Comparison of ENCODE assay signal across 9 cellular contexts in the genomic region with DNA sequence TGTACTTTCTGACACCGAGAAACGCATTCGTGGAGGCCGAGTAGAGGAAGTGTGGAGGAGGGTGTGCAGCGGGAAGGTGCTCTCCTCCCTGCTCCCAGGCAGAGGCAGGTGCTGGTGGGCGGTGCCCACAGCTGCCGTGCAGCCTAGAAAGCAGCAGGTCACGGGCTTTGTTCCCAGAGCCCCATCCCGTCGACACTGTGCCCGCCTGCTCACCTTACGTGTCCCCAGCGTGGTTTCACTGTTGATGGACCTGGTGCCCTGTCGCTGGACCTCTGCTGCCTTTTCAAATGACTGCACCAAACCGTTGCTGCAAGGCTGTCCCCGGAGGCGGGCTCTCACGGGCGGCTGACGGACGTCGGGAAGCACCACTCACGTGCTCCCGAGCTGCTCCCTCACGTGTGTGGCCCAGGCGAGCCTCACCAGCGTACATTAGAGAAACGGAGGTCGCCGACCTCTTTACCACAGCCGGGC. TPM values are rescaled to one million over a fixed set of nuclear protein-coding genes. Genes with fewer than 3 reads are reported as not detected.
DNase-seq lines count a peak whose midpoint lies in the region; ATAC-seq lines count a peak whose summit lies in the region.
"Had no signal": no experiment of that assay in that cellular context is flagged by ENCODE, and none has a peak within 500 bp of the region (broad histone marks: within the 10 kb centered on the region; RNA-seq: fewer than 3 reads in every experiment).

No MANE protein-coding gene starts in this region.

- peaks cover 39% of the 10 kb centered on the region for H3K36me3 Mint-ChIP-seq in activated naive CD8-positive, alpha-beta T cell treated with anti-CD3 and anti-CD28 coated beads, Interleukin-2, amount 50 U/mL, for 24 hours (ENCODE audit: low read depth)
- peaks cover 15% of the 10 kb centered on the region for H3K36me3 Mint-ChIP-seq in activated naive CD8-positive, alpha-beta T cell treated with anti-CD3 and anti-CD28 coated beads for 36 hours
- H3K36me3 Mint-ChIP-seq in activated T-helper 1 cell treated with anti-CD3 and anti-CD28 coated beads, Interleukin-12 subunit alpha, Interleukin-12 subunit beta, Interleukin-2, Interleukin-4 antibody, amounts not matched to agents 30 ng/mL and 10 ng/mL and 1 ng/mL, durations not matched to agents 14 hours and 24 hours and 36 hours (ENCODE audit: low read depth), result peaks cover 32% of the 10 kb centered on the region
- peaks cover 100% of the 10 kb centered on the region for H3K36me3 Mint-ChIP-seq in stimulated activated effector memory CD8-positive, alpha-beta T cell treated with anti-CD3 and anti-CD28 coated beads, Interleukin-12 subunit alpha, Interleukin-12 subunit beta, amount 100 ng/mL, for 72 hours

- no peak for DNase-seq in activated naive CD8-positive, alpha-beta T cell treated with anti-CD3 and anti-CD28 coated beads, Interleukin-2, amount 50 U/mL, for 24 hours
- DNase-seq in activated naive CD8-positive, alpha-beta T cell treated with anti-CD3 and anti-CD28 coated beads for 36 hours, result no peak
- no peak for DNase-seq in activated T-helper 1 cell treated with anti-CD3 and anti-CD28 coated beads, Interleukin-12 subunit alpha, Interleukin-12 subunit beta, Interleukin-2, Interleukin-4 antibody, amounts not matched to agents 30 ng/mL and 10 ng/mL and 1 ng/mL, durations not matched to agents 14 hours and 24 hours and 36 hours (ENCODE audit: low spot score)
- no peak for DNase-seq in stimulated activated effector memory CD8-positive, alpha-beta T cell treated with anti-CD3 and anti-CD28 coated beads, Interleukin-12 subunit alpha, Interleukin-12 subunit beta, amount 100 ng/mL, for 72 hours (ENCODE audit: low spot score in 2 of 2)
- DNase-seq in activated gamma-delta T cell (lab: John Stamatoyannopoulos, UW) (no peak), SHP77 (lab: John Stamatoyannopoulos, UW) (no peak)
- DNase-seq: HCEC 1CT, OCI-M1, spleen had no signal

- no peak overlapping the region for H3K4me3 Mint-ChIP-seq in activated naive CD8-positive, alpha-beta T cell treated with anti-CD3 and anti-CD28 coated beads, Interleukin-2, amount 50 U/mL, for 24 hours
- H3K4me3 Mint-ChIP-seq in activated naive CD8-positive, alpha-beta T cell treated with anti-CD3 and anti-CD28 coated beads for 36 hours, result no peak overlapping the region
- H3K4me3 Mint-ChIP-seq in activated T-helper 1 cell treated with anti-CD3 and anti-CD28 coated beads, Interleukin-12 subunit alpha, Interleukin-12 subunit beta, Interleukin-2, Interleukin-4 antibody, amounts not matched to agents 30 ng/mL and 10 ng/mL and 1 ng/mL, durations not matched to agents 14 hours and 24 hours and 36 hours, result no peak overlapping the region
- H3K4me3 Mint-ChIP-seq in stimulated activated effector memory CD8-positive, alpha-beta T cell treated with anti-CD3 and anti-CD28 coated beads, Interleukin-12 subunit alpha, Interleukin-12 subunit beta, amount 100 ng/mL, for 72 hours, result no peak overlapping the region

- intact Hi-C loops in activated T-helper 1 cell treated with anti-CD3 and anti-CD28 coated beads, Interleukin-12 subunit alpha, Interleukin-12 subunit beta, Interleukin-2, Interleukin-4 antibody, amounts not matched to agents 30 ng/mL and 10 ng/mL and 1 ng/mL, durations not matched to agents 14 hours and 24 hours and 36 hours (cut with micrococcal nuclease), result no loop called here

- ATAC-seq in activated naive CD8-positive, alpha-beta T cell treated with anti-CD3 and anti-CD28 coated beads, Interleukin-2, amount 50 U/mL, for 24 hours, result no peak
- ATAC-seq in stimulated activated effector memory CD8-positive, alpha-beta T cell treated with anti-CD3 and anti-CD28 coated beads, Interleukin-12 subunit alpha, Interleukin-12 subunit beta, amount 100 ng/mL, for 72 hours, result no peak

- peaks cover 3% of the 10 kb centered on the region for H3K4me1 Mint-ChIP-seq in activated naive CD8-positive, alpha-beta T cell treated with anti-CD3 and anti-CD28 coated beads, Interleukin-2, amount 50 U/mL, for 24 hours
- H3K4me1 Mint-ChIP-seq in activated naive CD8-positive, alpha-beta T cell treated with anti-CD3 and anti-CD28 coated beads for 36 hours, result peaks cover 5% of the 10 kb centered on the region
- H3K4me1 Mint-ChIP-seq in activated T-helper 1 cell treated with anti-CD3 and anti-CD28 coated beads, Interleukin-12 subunit alpha, Interleukin-12 subunit beta, Interleukin-2, Interleukin-4 antibody, amounts not matched to agents 30 ng/mL and 10 ng/mL and 1 ng/mL, durations not matched to agents 14 hours and 24 hours and 36 hours (ENCODE audit: low read depth), result peaks cover 15% of the 10 kb centered on the region
- peaks cover 17% of the 10 kb centered on the region for H3K4me1 Mint-ChIP-seq in stimulated activated effector memory CD8-positive, alpha-beta T cell treated with anti-CD3 and anti-CD28 coated beads, Interleukin-12 subunit alpha, Interleukin-12 subunit beta, amount 100 ng/mL, for 72 hours

- H3K9me3 Mint-ChIP-seq in activated naive CD8-positive, alpha-beta T cell treated with anti-CD3 and anti-CD28 coated beads, Interleukin-2, amount 50 U/mL, for 24 hours, result no peaks in the 10 kb centered on the region
- no peaks in the 10 kb centered on the region for H3K9me3 Mint-ChIP-seq in activated naive CD8-positive, alpha-beta T cell treated with anti-CD3 and anti-CD28 coated beads for 36 hours
- no peaks in the 10 kb centered on the region for H3K9me3 Mint-ChIP-seq in activated T-helper 1 cell treated with anti-CD3 and anti-CD28 coated beads, Interleukin-12 subunit alpha, Interleukin-12 subunit beta, Interleukin-2, Interleukin-4 antibody, amounts not matched to agents 30 ng/mL and 10 ng/mL and 1 ng/mL, durations not matched to agents 14 hours and 24 hours and 36 hours
- no peaks in the 10 kb centered on the region for H3K9me3 Mint-ChIP-seq in stimulated activated effector memory CD8-positive, alpha-beta T cell treated with anti-CD3 and anti-CD28 coated beads, Interleukin-12 subunit alpha, Interleukin-12 subunit beta, amount 100 ng/mL, for 72 hours

- H3K27me3 Mint-ChIP-seq in activated naive CD8-positive, alpha-beta T cell treated with anti-CD3 and anti-CD28 coated beads, Interleukin-2, amount 50 U/mL, for 24 hours, result no peaks in the 10 kb centered on the region
- H3K27me3 Mint-ChIP-seq in activated naive CD8-positive, alpha-beta T cell treated with anti-CD3 and anti-CD28 coated beads for 36 hours, result no peaks in the 10 kb centered on the region
- H3K27me3 Mint-ChIP-seq in activated T-helper 1 cell treated with anti-CD3 and anti-CD28 coated beads, Interleukin-12 subunit alpha, Interleukin-12 subunit beta, Interleukin-2, Interleukin-4 antibody, amounts not matched to agents 30 ng/mL and 10 ng/mL and 1 ng/mL, durations not matched to agents 14 hours and 24 hours and 36 hours (ENCODE audit: insufficient read depth), result no peaks in the 10 kb centered on the region

- peak overlapping the region; percentile 8 for H3K27ac Mint-ChIP-seq in activated naive CD8-positive, alpha-beta T cell treated with anti-CD3 and anti-CD28 coated beads, Interleukin-2, amount 50 U/mL, for 24 hours
- no peak overlapping the region for H3K27ac Mint-ChIP-seq in activated naive CD8-positive, alpha-beta T cell treated with anti-CD3 and anti-CD28 coated beads for 36 hours
- H3K27ac Mint-ChIP-seq in activated T-helper 1 cell treated with anti-CD3 and anti-CD28 coated beads, Interleukin-12 subunit alpha, Interleukin-12 subunit beta, Interleukin-2, Interleukin-4 antibody, amounts not matched to agents 30 ng/mL and 10 ng/mL and 1 ng/mL, durations not matched to agents 14 hours and 24 hours and 36 hours, result peak overlapping the region; percentile 29
- H3K27ac Mint-ChIP-seq in stimulated activated effector memory CD8-positive, alpha-beta T cell treated with anti-CD3 and anti-CD28 coated beads, Interleukin-12 subunit alpha, Interleukin-12 subunit beta, amount 100 ng/mL, for 72 hours, result peak overlapping the region; percentile 61

RNA-seq across cellular contexts. Expression of a gene that starts 20.8 kb away (rescaled TPM):
- total RNA-seq in activated naive CD8-positive, alpha-beta T cell treated with anti-CD3 and anti-CD28 coated beads for 36 hours, result 10 to 100 TPM; 82.7 to 84.6 TPM
- 67.5 and 68.2 TPM in 2 replicates for total RNA-seq in activated T-helper 1 cell treated with anti-CD3 and anti-CD28 coated beads, Interleukin-12 subunit alpha, Interleukin-12 subunit beta, Interleukin-2, Interleukin-4 antibody, amounts not matched to agents 30 ng/mL and 10 ng/mL and 1 ng/mL, durations not matched to agents 14 hours and 24 hours and 36 hours

RNA-seq across cellular contexts. Expression of a gene that starts 21.3 kb away (rescaled TPM):
- 100 to 1,000 TPM; 160 to 162 TPM for total RNA-seq in activated naive CD8-positive, alpha-beta T cell treated with anti-CD3 and anti-CD28 coated beads for 36 hours
- total RNA-seq in activated T-helper 1 cell treated with anti-CD3 and anti-CD28 coated beads, Interleukin-12 subunit alpha, Interleukin-12 subunit beta, Interleukin-2, Interleukin-4 antibody, amounts not matched to agents 30 ng/mL and 10 ng/mL and 1 ng/mL, durations not matched to agents 14 hours and 24 hours and 36 hours, result 153 and 169 TPM in 2 replicates

RNA-seq across cellular contexts. Expression of a gene that starts 33.8 kb away (rescaled TPM):
- total RNA-seq in activated naive CD8-positive, alpha-beta T cell treated with anti-CD3 and anti-CD28 coated beads for 36 hours, result 1 to 10 TPM; 7.4 to 10.0 TPM
- total RNA-seq in activated T-helper 1 cell treated with anti-CD3 and anti-CD28 coated beads, Interleukin-12 subunit alpha, Interleukin-12 subunit beta, Interleukin-2, Interleukin-4 antibody, amounts not matched to agents 30 ng/mL and 10 ng/mL and 1 ng/mL, durations not matched to agents 14 hours and 24 hours and 36 hours, result 2.2 and 4.5 TPM in 2 replicates

RNA-seq across cellular contexts. Expression of a gene that starts 40.9 kb away (rescaled TPM):
- total RNA-seq in activated naive CD8-positive, alpha-beta T cell treated with anti-CD3 and anti-CD28 coated beads for 36 hours, result under 1 TPM; 0.45 to 0.50 TPM
- 0.34 TPM in 1 of 2 replicates, not detected in the other for total RNA-seq in activated T-helper 1 cell treated with anti-CD3 and anti-CD28 coated beads, Interleukin-12 subunit alpha, Interleukin-12 subunit beta, Interleukin-2, Interleukin-4 antibody, amounts not matched to agents 30 ng/mL and 10 ng/mL and 1 ng/mL, durations not matched to agents 14 hours and 24 hours and 36 hours

RNA-seq across cellular contexts. Expression of a gene that starts 51.6 kb away (rescaled TPM):
- total RNA-seq in activated naive CD8-positive, alpha-beta T cell treated with anti-CD3 and anti-CD28 coated beads for 36 hours, result 10 to 100 TPM; 71.8 to 75.1 TPM
- 119 and 128 TPM in 2 replicates for total RNA-seq in activated T-helper 1 cell treated with anti-CD3 and anti-CD28 coated beads, Interleukin-12 subunit alpha, Interleukin-12 subunit beta, Interleukin-2, Interleukin-4 antibody, amounts not matched to agents 30 ng/mL and 10 ng/mL and 1 ng/mL, durations not matched to agents 14 hours and 24 hours and 36 hours
